Comparison of ENCODE assay signal across 23 cellular contexts in the genomic region with DNA sequence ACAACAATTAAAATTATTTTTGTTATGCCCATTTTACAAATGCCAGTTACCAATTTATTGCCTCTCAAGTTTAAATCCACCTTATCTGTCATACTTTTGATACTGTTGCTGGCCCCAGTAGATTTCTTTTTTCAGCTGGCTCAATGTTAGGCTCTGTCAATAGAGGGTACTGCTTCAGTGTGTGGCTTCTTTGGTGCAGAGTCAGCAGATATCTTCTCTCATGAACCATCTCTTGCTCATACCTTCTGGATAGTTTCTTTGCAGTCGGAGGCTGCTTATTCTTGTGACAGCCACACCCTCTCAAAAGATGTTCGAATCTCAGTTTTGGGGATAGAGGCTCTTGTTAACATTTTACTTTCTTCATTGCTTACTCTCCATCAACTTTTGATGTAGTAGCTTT.
DNase-seq lines count a peak whose midpoint lies in the region; ATAC-seq, FAIRE-seq and TF ChIP-seq lines count a peak whose summit lies in the region.
"Had no signal": no experiment of that assay in that cellular context is flagged by ENCODE, and none has a peak within 500 bp of the region (broad histone marks: within the 10 kb centered on the region; RNA-seq: fewer than 3 reads in every experiment).

No MANE protein-coding gene starts in this region.

- POLR2A ChIA-PET in HepG2 (lab: Yijun Ruan, JAX): no interaction called here

- no peak for TF ChIP-seq EP300 in HepG2 (IDR thresholded peaks at IDR 0.05; ENCODE audit: low read depth in 2 of 2, low read length in 2 of 2)
- TF ChIP-seq EP300 in HepG2 (CRISPR knock-in tag; IDR thresholded peaks at IDR 0.05; ENCODE audit: borderline replicate concordance): no peak

- H3K27ac ChIP-seq in HepG2 (ENCODE audit: extremely low read length, insufficient read depth, low read length) (no peak overlapping the region), right lobe of liver (no peak overlapping the region)
- H3K27ac ChIP-seq: 22Rv1, BLaER1 had no signal

- FAIRE-seq in HepG2 (lab: Jason Lieb, UNC): no peak
- FAIRE-seq: GM12891, GM18507 had no signal

- 0% methylated on average over 2 of the region's 2 CpGs for WGBS in HepG2 (ENCODE audit: low lambda C conversion rate)
- 61% methylated on average over 2 of the region's 2 CpGs for WGBS in right lobe of liver (ENCODE audit: insufficient coverage, low coverage, low lambda C conversion rate, missing lambda C conversion rate)

- TF ChIP-seq RAD21 in HepG2 (CRISPR knock-in tag; IDR thresholded peaks at IDR 0.05): no peak

- in situ Hi-C loops in HepG2 (cut with HindIII; ENCODE audit: extremely low pct_ligation_motif_present, low pct_unique_long_range_greater_than_20kb): no loop called here

- no peak for DNase-seq in HepG2 (ENCODE audit: low spot score)
- no peak for DNase-seq in right lobe of liver
- DNase-seq in RPMI8226: peak; percentile 10
- no peak for DNase-seq in GF-D8 (lab: John Stamatoyannopoulos, UW)
- DNase-seq: ACHN; BE2C; C1 segment of cervical spinal cord; CD4-positive, alpha-beta memory T cell; CD4-positive, CD25-positive, alpha-beta regulatory T cell; CD8-positive, alpha-beta memory T cell; COR-L47; DMS 273 treated with DMSO at 0.1 percent for 48 hours; DMS153; DMS53; DMS79; DND-41; EL; GDM1 had no signal

- ATAC-seq in HepG2: no peak
- ATAC-seq in right lobe of liver: no peak
- ATAC-seq in GM18505 (IDR thresholded peaks at IDR 0.05; ENCODE audit: unreplicated experiment): no peak

- H3K4me3 ChIP-seq in HepG2 (replicated peaks in 1 of 3; ENCODE audit: insufficient read depth in 1 of 3, low read depth in 2 of 3, low read length in 3 of 3) (no peak overlapping the region), right lobe of liver (no peak overlapping the region)
- H3K4me3 ChIP-seq: BLaER1 had no signal

- H3K9me3 ChIP-seq in HepG2 (ENCODE audit: low read length) (no peaks in the 10 kb centered on the region), right lobe of liver (no peaks in the 10 kb centered on the region)
- H3K9me3 ChIP-seq: BE2C, BLaER1 had no signal

- CTCF ChIA-PET in HepG2 (lab: Yijun Ruan, JAX; ENCODE audit: low intra/inter-chr PET ratio, low total read pairs): no interaction called here

- H3K27me3 ChIP-seq in HepG2 (ENCODE audit: control insufficient read depth in 1 of 2, insufficient read depth in 2 of 2, low read length in 2 of 2) (no peaks in the 10 kb centered on the region), right lobe of liver (no peaks in the 10 kb centered on the region)
- H3K27me3 ChIP-seq: BE2C, BLaER1 had no signal

- H3K4me1 ChIP-seq in HepG2 (ENCODE audit: insufficient read depth, low read length): no peaks in the 10 kb centered on the region
- no peaks in the 10 kb centered on the region for H3K4me1 ChIP-seq in right lobe of liver
- H3K4me1 ChIP-seq: BE2C, BLaER1 had no signal

- no peak overlapping the region for H3K9ac ChIP-seq in HepG2 (ENCODE audit: insufficient read depth, low read depth, low read length)
- H3K9ac ChIP-seq: BLaER1 had no signal

- TF ChIP-seq CTCF in HepG2 (CRISPR knock-in tag; IDR thresholded peaks at IDR 0.05) (no peak), right lobe of liver (IDR thresholded peaks at IDR 0.05) (no peak)

- no peaks in the 10 kb centered on the region for H3K36me3 ChIP-seq in HepG2 (replicated peaks in 1 of 2; ENCODE audit: control insufficient read depth in 1 of 2, insufficient read depth in 2 of 2, low read length in 2 of 2)
- H3K36me3 ChIP-seq in right lobe of liver: no peaks in the 10 kb centered on the region
- H3K36me3 ChIP-seq: BE2C, BLaER1 had no signal

- H3K4me2 ChIP-seq in HepG2 (ENCODE audit: low read depth, low read length): no peak overlapping the region
- H3K4me2 ChIP-seq: BLaER1 had no signal

- TF ChIP-seq POLR2A in HepG2 (IDR thresholded peaks at IDR 0.05; ENCODE audit: insufficient read depth in 1 of 2, low read depth in 2 of 2, low read length in 2 of 2): no peak
- no peak for TF ChIP-seq POLR2A in right lobe of liver (IDR thresholded peaks at IDR 0.05)
- TF ChIP-seq POLR2A in GM18505 (IDR thresholded peaks at IDR 0.05; ENCODE audit: borderline replicate concordance, extremely low read depth, insufficient read depth, insufficient read length): no peak

- no peaks in the 10 kb centered on the region for H4K20me1 ChIP-seq in HepG2 (ENCODE audit: insufficient read depth, low read length)
- H4K20me1 ChIP-seq: BLaER1 had no signal

- no peak overlapping the region for H2AFZ ChIP-seq in HepG2 (ENCODE audit: low read length)

- H3K79me2 ChIP-seq in HepG2 (ENCODE audit: insufficient read depth, low read length): no peaks in the 10 kb centered on the region

- BruUV-seq in HepG2 (replicated peaks; lab: Mats Ljungman, UMichigan): no TSS peak

- intact Hi-C loops in HepG2 (cut with micrococcal nuclease; ENCODE audit: unreplicated experiment) (no loop called here), right lobe of liver (cut with DNase I) (no loop called here)

TF ChIP-seq in HepG2, 621 proteins besides CTCF, POLR2A, EP300 and RAD21:
- TF ChIP-seq MAFF (IDR thresholded peaks at IDR 0.05; ENCODE audit: low read depth, low read length) (peak; percentile 47), ZNF530 (CRISPR knock-in tag; IDR thresholded peaks at IDR 0.05; ENCODE audit: low read depth) (no peak), MAFK (conservative IDR thresholded peaks at IDR 0.05 in 1 of 2, IDR thresholded peaks at IDR 0.05 in 1 of 2; ENCODE audit: low read length in 2 of 2) (peak; percentile 59 to 62), MEIS2 (CRISPR knock-in tag; IDR thresholded peaks at IDR 0.05) (no peak), ZNF788 (CRISPR knock-in tag; IDR thresholded peaks at IDR 0.05; ENCODE audit: borderline replicate concordance) (no peak), NONO (IDR thresholded peaks at IDR 0.05) (no peak), NONO (CRISPR knock-in tag; conservative IDR thresholded peaks at IDR 0.05) (no peak)
